28 cellular contexts compared by ENCODE assay signal in the genomic region with DNA sequence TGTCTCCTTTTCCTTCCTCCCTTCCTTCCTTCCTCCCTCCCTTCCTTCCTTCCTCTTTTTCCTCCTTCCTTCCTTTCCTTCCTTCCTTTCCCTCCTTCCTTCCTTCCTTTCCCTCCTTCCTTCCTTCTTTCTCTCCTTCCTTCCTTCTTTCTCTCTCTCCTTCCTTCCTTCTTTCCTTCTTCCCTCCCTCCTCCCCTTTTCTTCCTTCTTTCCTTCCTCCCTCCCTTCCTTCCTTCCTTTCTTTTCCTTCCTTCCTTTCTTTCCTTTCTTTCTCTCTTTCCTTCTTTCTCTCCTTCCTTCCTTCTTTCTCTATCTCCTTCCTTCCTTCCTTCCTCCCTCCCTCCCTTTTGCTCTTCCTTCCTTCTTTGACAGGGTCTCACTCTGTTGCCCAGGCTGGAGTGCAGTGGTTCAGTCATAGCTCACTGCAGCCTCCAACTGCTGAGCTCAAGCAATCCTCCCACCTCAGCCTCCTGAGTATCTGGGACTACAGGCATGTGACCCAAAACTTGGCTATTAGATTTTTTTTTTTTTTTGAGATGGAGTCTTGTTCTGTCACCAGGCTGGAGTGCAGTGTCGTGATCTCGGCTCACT.
"Had no signal": no experiment of that assay in that cellular context is flagged by ENCODE, and none has a peak within 500 bp of the region (broad histone marks: within the 10 kb centered on the region; RNA-seq: fewer than 3 reads in every experiment).

No MANE protein-coding gene starts in this region.

- H3K27me3 Mint-ChIP-seq: activated CD4-positive, alpha-beta memory T cell treated with anti-CD3 and anti-CD28 coated beads, Interleukin-2, amount 10 ng/mL, durations not matched to agents 7 days and 5 days; activated CD4-positive, alpha-beta T cell treated with anti-CD3 and anti-CD28 coated beads for 36 hours; activated CD4-positive, alpha-beta T cell treated with anti-CD3 and anti-CD28 coated beads, Interleukin-2, amount 10 ng/mL, durations not matched to agents 7 days and 5 days; activated T-cell treated with anti-CD3 and anti-CD28 coated beads, Interleukin-2, amount 50 U/mL, for 24 hours; activated T-helper 17 cell treated with anti-CD3 and anti-CD28 coated beads, Interleukin-2, amount 50 U/mL, for 72 hours had no signal

- H3K36me3 ChIP-seq: ascending aorta, breast epithelium, cardiac muscle cell, colonic mucosa had no signal

- H3K27me3 ChIP-seq: ascending aorta, breast epithelium, cardiac muscle cell, colonic mucosa had no signal

- H3K9me3 Mint-ChIP-seq: activated CD4-positive, alpha-beta memory T cell treated with anti-CD3 and anti-CD28 coated beads, Interleukin-2, amount 10 ng/mL, durations not matched to agents 7 days and 5 days; activated CD4-positive, alpha-beta T cell treated with anti-CD3 and anti-CD28 coated beads, Interleukin-2, amount 10 ng/mL, durations not matched to agents 7 days and 5 days; activated naive CD4-positive, alpha-beta T cell treated with anti-CD3 and anti-CD28 coated beads, Interleukin-2, amount 10 ng/mL, durations not matched to agents 7 days and 5 days; activated naive CD4-positive, alpha-beta T cell treated with anti-CD3 and anti-CD28 coated beads, Interleukin-2, amount 50 U/mL, for 72 hours; activated naive CD8-positive, alpha-beta T cell treated with anti-CD3 and anti-CD28 coated beads, Interleukin-2, amount 10 ng/mL, durations not matched to agents 7 days and 5 days; activated T-cell treated with anti-CD3 and anti-CD28 coated beads, Interleukin-2, amount 50 U/mL, for 24 hours; activated T-helper 17 cell treated with anti-CD3 and anti-CD28 coated beads, Interleukin-2, amount 50 U/mL, for 72 hours had no signal

- ATAC-seq: activated CD4-positive, alpha-beta T cell treated with anti-CD3 and anti-CD28 coated beads for 36 hours; activated naive CD4-positive, alpha-beta T cell treated with anti-CD3 and anti-CD28 coated beads, Interleukin-2, amount 50 U/mL, for 72 hours; activated T-helper 17 cell treated with anti-CD3 and anti-CD28 coated beads, Interleukin-2, amount 50 U/mL, for 72 hours; esophagus mucosa had no signal

- H3K27ac ChIP-seq: ascending aorta, breast epithelium, cardiac muscle cell, colonic mucosa had no signal

- H3K4me3 Mint-ChIP-seq: activated CD4-positive, alpha-beta memory T cell treated with anti-CD3 and anti-CD28 coated beads, Interleukin-2, amount 10 ng/mL, durations not matched to agents 7 days and 5 days; activated CD4-positive, alpha-beta T cell treated with anti-CD3 and anti-CD28 coated beads for 36 hours; activated CD4-positive, alpha-beta T cell treated with anti-CD3 and anti-CD28 coated beads, Interleukin-2, amount 10 ng/mL, durations not matched to agents 7 days and 5 days; activated naive CD4-positive, alpha-beta T cell treated with anti-CD3 and anti-CD28 coated beads, Interleukin-2, amount 10 ng/mL, durations not matched to agents 7 days and 5 days; activated naive CD8-positive, alpha-beta T cell treated with anti-CD3 and anti-CD28 coated beads, Interleukin-2, amount 10 ng/mL, durations not matched to agents 7 days and 5 days; activated T-cell treated with anti-CD3 and anti-CD28 coated beads, Interleukin-2, amount 50 U/mL, for 24 hours; activated T-helper 17 cell treated with anti-CD3 and anti-CD28 coated beads, Interleukin-2, amount 50 U/mL, for 72 hours; brain; endodermal cell had no signal

- DNase-seq: activated CD4-positive, alpha-beta memory T cell treated with anti-CD3 and anti-CD28 coated beads, Interleukin-2, amount 10 ng/mL, durations not matched to agents 7 days and 5 days; activated CD4-positive, alpha-beta T cell treated with anti-CD3 and anti-CD28 coated beads for 36 hours; activated CD4-positive, alpha-beta T cell treated with anti-CD3 and anti-CD28 coated beads, Interleukin-2, amount 10 ng/mL, durations not matched to agents 7 days and 5 days; activated CD4-positive, alpha-beta T cell treated with anti-CD3 and anti-CD28 coated beads, Interleukin-2, amount 50 U/mL, for 4 hours; activated CD4-positive, CD25-positive, alpha-beta regulatory T cell; activated CD4-positive, CD25-positive, alpha-beta regulatory T cell treated with anti-CD3 and anti-CD28 coated beads, Interleukin-2, amount 50 U/mL, for 72 hours; activated CD8-positive, alpha-beta memory T cell treated with anti-CD3 and anti-CD28 coated beads, Interleukin-2, amount 50 U/mL, for 48 hours; activated gamma-delta T cell; activated naive CD4-positive, alpha-beta T cell; activated naive CD4-positive, alpha-beta T cell treated with anti-CD3 and anti-CD28 coated beads, Interleukin-2, amount 10 ng/mL, durations not matched to agents 7 days and 5 days; activated naive CD8-positive, alpha-beta T cell treated with anti-CD3 and anti-CD28 coated beads, Interleukin-2, amount 10 ng/mL, durations not matched to agents 7 days and 5 days; activated T-cell treated with anti-CD3 and anti-CD28 coated beads for 4 hours; activated T-cell treated with anti-CD3 and anti-CD28 coated beads, Interleukin-2, amount 50 U/mL, for 24 hours; central memory CD4-positive, alpha-beta T cell; cerebellar nuclear complex; colonic mucosa; effector memory CD4-positive, alpha-beta T cell; endodermal cell; foreskin fibroblast; head of caudate nucleus; T-helper 2 cell had no signal

- H3K36me3 Mint-ChIP-seq: activated naive CD4-positive, alpha-beta T cell treated with anti-CD3 and anti-CD28 coated beads, Interleukin-2, amount 10 ng/mL, durations not matched to agents 7 days and 5 days; activated naive CD4-positive, alpha-beta T cell treated with anti-CD3 and anti-CD28 coated beads, Interleukin-2, amount 50 U/mL, for 72 hours; activated naive CD8-positive, alpha-beta T cell treated with anti-CD3 and anti-CD28 coated beads, Interleukin-2, amount 10 ng/mL, durations not matched to agents 7 days and 5 days; brain had no signal

- H3K4me3 ChIP-seq: ascending aorta, breast epithelium, cardiac muscle cell, colonic mucosa had no signal

- H3K9me3 ChIP-seq: ascending aorta, breast epithelium, colonic mucosa had no signal

- H3K27ac Mint-ChIP-seq: activated CD4-positive, alpha-beta memory T cell treated with anti-CD3 and anti-CD28 coated beads, Interleukin-2, amount 10 ng/mL, durations not matched to agents 7 days and 5 days; activated CD4-positive, alpha-beta T cell treated with anti-CD3 and anti-CD28 coated beads for 36 hours; activated CD4-positive, alpha-beta T cell treated with anti-CD3 and anti-CD28 coated beads, Interleukin-2, amount 10 ng/mL, durations not matched to agents 7 days and 5 days; activated naive CD4-positive, alpha-beta T cell treated with anti-CD3 and anti-CD28 coated beads, Interleukin-2, amount 10 ng/mL, durations not matched to agents 7 days and 5 days; activated naive CD4-positive, alpha-beta T cell treated with anti-CD3 and anti-CD28 coated beads, Interleukin-2, amount 50 U/mL, for 72 hours; activated naive CD8-positive, alpha-beta T cell treated with anti-CD3 and anti-CD28 coated beads, Interleukin-2, amount 10 ng/mL, durations not matched to agents 7 days and 5 days; activated T-cell treated with anti-CD3 and anti-CD28 coated beads, Interleukin-2, amount 50 U/mL, for 24 hours; activated T-helper 17 cell treated with anti-CD3 and anti-CD28 coated beads, Interleukin-2, amount 50 U/mL, for 72 hours; brain; endodermal cell had no signal

- H3K4me1 Mint-ChIP-seq: activated CD4-positive, alpha-beta memory T cell treated with anti-CD3 and anti-CD28 coated beads, Interleukin-2, amount 10 ng/mL, durations not matched to agents 7 days and 5 days; activated CD4-positive, alpha-beta T cell treated with anti-CD3 and anti-CD28 coated beads for 36 hours; activated CD4-positive, alpha-beta T cell treated with anti-CD3 and anti-CD28 coated beads, Interleukin-2, amount 10 ng/mL, durations not matched to agents 7 days and 5 days; activated naive CD4-positive, alpha-beta T cell treated with anti-CD3 and anti-CD28 coated beads, Interleukin-2, amount 10 ng/mL, durations not matched to agents 7 days and 5 days; activated naive CD8-positive, alpha-beta T cell treated with anti-CD3 and anti-CD28 coated beads, Interleukin-2, amount 10 ng/mL, durations not matched to agents 7 days and 5 days; activated T-helper 17 cell treated with anti-CD3 and anti-CD28 coated beads, Interleukin-2, amount 50 U/mL, for 72 hours; brain; endodermal cell had no signal

- H3K4me1 ChIP-seq: ascending aorta, breast epithelium, colonic mucosa had no signal
